Comparison of ENCODE assay signal across 8 cellular contexts in genomic region chr3:41198526-41198925, GRCh38. TPM values are rescaled to one million over a fixed set of nuclear protein-coding genes. Genes with fewer than 3 reads are reported as not detected.
DNase-seq lines count a peak whose midpoint lies in the region; ATAC-seq and TF ChIP-seq lines count a peak whose summit lies in the region.

No MANE protein-coding gene starts in this region.

- no peaks in the 10 kb centered on the region for H3K9me2 ChIP-seq in OCI-LY7 (ENCODE audit: insufficient read depth, low read length)

- ATAC-seq in GM21723 (IDR thresholded peaks at IDR 0.05; ENCODE audit: unreplicated experiment) = peak; percentile 0
- no peak for ATAC-seq in GM19467 (IDR thresholded peaks at IDR 0.05; ENCODE audit: unreplicated experiment)

- peak overlapping the region; percentile 80 for H2AFZ ChIP-seq in OCI-LY7 (ENCODE audit: low read length)

- no peaks in the 10 kb centered on the region for H3K9me3 ChIP-seq in OCI-LY7 (ENCODE audit: low read length)
- no peaks in the 10 kb centered on the region for H3K9me3 ChIP-seq in liver (ENCODE audit: control insufficient read depth in 4 of 4, low read length in 3 of 4)
- H3K9me3 ChIP-seq in stomach smooth muscle (ENCODE audit: control insufficient read depth in 2 of 2, low read length in 2 of 2) = no peaks in the 10 kb centered on the region

- no peak for TF ChIP-seq RAD21 in liver (IDR thresholded peaks at IDR 0.05)

- H3K27ac ChIP-seq in OCI-LY7 (ENCODE audit: low read depth, low read length, poor library complexity, severe bottlenecking) = no peak overlapping the region
- peak overlapping the region; percentile 88 to 97 for H3K27ac ChIP-seq in liver (ENCODE audit: low read depth in 1 of 2, low read length in 2 of 2)
- peak overlapping the region; percentile 87 for H3K27ac ChIP-seq in stomach smooth muscle (ENCODE audit: low read length)

- CTCF ChIA-PET in OCI-LY7 (lab: Charles Lee; ENCODE audit: unreplicated experiment) = interaction anchor here (0.6 kb wide), 1 partner anchor 707 kb away, joined by 3 read pairs; no protein-coding TSS in a partner anchor

- H3K27me3 ChIP-seq in liver (ENCODE audit: control insufficient read depth in 4 of 4, insufficient read depth in 4 of 4, low read length in 3 of 4) = no peaks in the 10 kb centered on the region
- H3K27me3 ChIP-seq in stomach smooth muscle (ENCODE audit: control insufficient read depth in 1 of 2, insufficient read depth in 2 of 2, low read length in 2 of 2) = no peaks in the 10 kb centered on the region

- 5% methylated on average over 20 of the region's 20 CpGs for WGBS in liver

- peaks cover 16% of the 10 kb centered on the region; the same call in 1 of the 2 replicates for H3K36me3 ChIP-seq in OCI-LY7 (ENCODE audit: insufficient read depth, low read length)
- H3K36me3 ChIP-seq in liver (ENCODE audit: control insufficient read depth in 4 of 4, insufficient read depth in 3 of 4, low read depth in 1 of 4, low read length in 3 of 4) = no peaks in the 10 kb centered on the region
- no peaks in the 10 kb centered on the region for H3K36me3 ChIP-seq in stomach smooth muscle (ENCODE audit: control insufficient read depth in 2 of 2, insufficient read depth in 2 of 2, low read length in 2 of 2)

- POLR2A ChIA-PET in OCI-LY7 (lab: Charles Lee) = interaction anchor here (0.7 to 1.7 kb wide), 6 partner anchors 13 to 1384 kb away, joined by 3 to 6 read pairs (median 3); no protein-coding TSS in a partner anchor

- intact Hi-C loops in OCI-LY7 (cut with micrococcal nuclease; ENCODE audit: unreplicated experiment) = loop anchor here (2.0 kb wide), 1 partner anchor 742 kb away; the partner anchor contains the start of gene RPL14

- H3K4me3 ChIP-seq in OCI-LY7 (ENCODE audit: low read depth, low read length, poor library complexity, severe bottlenecking) (peak overlapping the region; percentile 99), cardiac fibroblast (replicated peaks in 1 of 2; ENCODE audit: low read depth in 2 of 2, low read length in 2 of 2) (peak overlapping the region; percentile 87 to 96), liver (ENCODE audit: low read depth in 1 of 3, low read length in 3 of 3) (peak overlapping the region; percentile 59 to 95 (median 67)), stomach smooth muscle (ENCODE audit: low read length in 2 of 2) (peak overlapping the region; percentile 73 to 91)

- peak overlapping the region; percentile 82 for H3K4me2 ChIP-seq in OCI-LY7 (ENCODE audit: low read length)

- H4K20me1 ChIP-seq in OCI-LY7 (ENCODE audit: insufficient read depth, low read length) = peaks cover 35% of the 10 kb centered on the region

- peaks cover 39% of the 10 kb centered on the region for H3K79me2 ChIP-seq in OCI-LY7 (ENCODE audit: insufficient read depth, low read depth, low read length)

- no TSS peak for BruUV-seq in OCI-LY7 (replicated peaks; lab: Mats Ljungman, UMichigan)

- H3K9ac ChIP-seq in liver (ENCODE audit: low read depth in 1 of 2, low read length in 2 of 2) (peak overlapping the region; percentile 1 to 16), stomach smooth muscle (ENCODE audit: low read length in 2 of 2) (peak overlapping the region; percentile 69 to 90)

- TF ChIP-seq CTCF in OCI-LY7 (conservative IDR thresholded peaks at IDR 0.05; ENCODE audit: low read length) (no peak), cardiac fibroblast (IDR thresholded peaks at IDR 0.05; ENCODE audit: low read depth, low read length) (no peak), liver (IDR thresholded peaks at IDR 0.05; ENCODE audit: low read depth, low read length, missing input control) (no peak)

- H3K4me1 ChIP-seq in OCI-LY7 (ENCODE audit: insufficient read depth, low read length, poor library complexity, severe bottlenecking) (peaks cover 27% of the 10 kb centered on the region), liver (ENCODE audit: control insufficient read depth in 4 of 4, insufficient read depth in 4 of 4, low read length in 3 of 4) (peaks cover 2 to 29% (median 20%) of the 10 kb centered on the region in 4 donors), stomach smooth muscle (ENCODE audit: control insufficient read depth, insufficient read depth, low read length) (no peaks in the 10 kb centered on the region)

- DNase-seq in Ammon's horn (ENCODE audit: low spot score) = peak; percentile 50
- DNase-seq in OCI-LY7 (ENCODE audit: low spot score) = no peak
- DNase-seq in cardiac fibroblast (ENCODE audit: low read depth in 2 of 2) = peak; percentile 24 to 26
- DNase-seq in AG08395 (ENCODE audit: low spot score) = no peak

TF ChIP-seq in liver, 16 proteins besides CTCF, POLR2A, EP300 and RAD21:
- TF ChIP-seq JUND (IDR thresholded peaks at IDR 0.05) (no peak), GABPA (IDR thresholded peaks at IDR 0.05 in 1 of 2, conservative IDR thresholded peaks at IDR 0.05 in 1 of 2) (no peak), RXRA (IDR thresholded peaks at IDR 0.05) (no peak), HNF4A (conservative IDR thresholded peaks at IDR 0.05) (no peak), FOXA2 (IDR thresholded peaks at IDR 0.05) (no peak), MAX (IDR thresholded peaks at IDR 0.05) (no peak), EGR1 (IDR thresholded peaks at IDR 0.05; ENCODE audit: low read depth in 2 of 2) (no peak), FOXA1 (IDR thresholded peaks at IDR 0.05) (no peak), TAF1 (conservative IDR thresholded peaks at IDR 0.05) (no peak), SP1 (IDR thresholded peaks at IDR 0.05) (no peak)
- TF ChIP-seq, protein P1, sequence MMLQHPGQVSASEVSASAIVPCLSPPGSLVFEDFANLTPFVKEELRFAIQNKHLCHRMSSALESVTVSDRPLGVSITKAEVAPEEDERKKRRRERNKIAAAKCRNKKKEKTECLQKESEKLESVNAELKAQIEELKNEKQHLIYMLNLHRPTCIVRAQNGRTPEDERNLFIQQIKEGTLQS (IDR thresholded peaks at IDR 0.05) = no peak

RNA-seq across cellular contexts. Expression of gene CTNNB1, which starts 0.8 kb away (rescaled TPM):
- 201 and 237 TPM in 2 replicates for total RNA-seq in OCI-LY7 (2014; rRNA removed; shearing (Covaris generic))
- 157 and 161 TPM in 2 replicates for total RNA-seq in OCI-LY7 (2022)
- total RNA-seq in liver = 100 to 1,000 TPM; 212 to 265 TPM
- polyA plus RNA-seq in liver = 10 to 100 TPM; 63.3 to 89.1 TPM

Comparison
In these comparisons a context has a peak if more than half of its experiments do, and no peak if none do; other contexts are left out.
1. DNase-seq: peak in Ammon's horn (single experiment) and cardiac fibroblast (2 of 2); none in OCI-LY7 (single experiment) and AG08395 (single experiment).
2. Peak in every context shown above with its lines, with median percentiles within 50 percentile points of each other: H3K4me3 ChIP-seq.